ENCODE assay signal across 22 cellular contexts in the genomic region with DNA sequence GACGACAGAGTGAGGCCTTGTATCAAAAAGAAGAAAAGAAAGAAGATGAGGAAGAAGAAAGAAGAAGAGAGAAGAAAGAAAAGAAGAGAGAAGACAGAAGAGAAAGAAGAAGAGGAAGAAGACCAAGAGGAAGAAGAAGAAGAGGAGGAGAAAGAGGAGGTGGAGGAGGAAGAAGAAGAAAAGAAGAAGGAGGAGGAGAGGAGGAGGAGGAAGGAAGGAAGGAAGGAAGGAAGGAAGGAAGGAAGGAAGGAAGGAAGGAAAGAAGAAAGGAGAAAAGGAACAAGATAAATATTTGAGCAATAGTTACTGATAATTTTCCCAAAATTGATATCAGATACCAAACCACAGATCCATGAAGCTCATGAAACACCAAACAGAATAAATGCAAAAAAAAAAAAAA.
DNase-seq lines count a peak whose midpoint lies in the region; ATAC-seq, FAIRE-seq and TF ChIP-seq lines count a peak whose summit lies in the region.
"Had no signal": no experiment of that assay in that cellular context is flagged by ENCODE, and none has a peak within 500 bp of the region (broad histone marks: within the 10 kb centered on the region; RNA-seq: fewer than 3 reads in every experiment).

No MANE protein-coding gene starts in this region.

- POLR2A ChIA-PET in HEK293 (lab: Yijun Ruan, JAX), result no interaction called here
- POLR2A ChIA-PET in CD4-positive, alpha-beta T cell (lab: Charles Lee), result no interaction called here

- TF ChIP-seq CTCF in HEK293 (tag by site-specific recombination; IDR thresholded peaks at IDR 0.05) (no peak), Loucy (conservative IDR thresholded peaks at IDR 0.05; ENCODE audit: low read length) (no peak), astrocyte (IDR thresholded peaks at IDR 0.05; ENCODE audit: insufficient read depth, low read depth, low read length) (no peak)
- TF ChIP-seq CTCF in CD4-positive, alpha-beta T cell (IDR thresholded peaks at IDR 0.05), result no peak

- H3K9ac ChIP-seq in Loucy (ENCODE audit: low read depth, low read length, poor library complexity, severe bottlenecking) (no peak overlapping the region), astrocyte (ENCODE audit: low read length) (no peak overlapping the region)

- H3K9me3 Mint-ChIP-seq in activated naive CD4-positive, alpha-beta T cell treated with anti-CD3 and anti-CD28 coated beads for 36 hours, result no peaks in the 10 kb centered on the region
- no peaks in the 10 kb centered on the region for H3K9me3 Mint-ChIP-seq in astrocyte (ENCODE audit: unreplicated experiment)
- H3K9me3 Mint-ChIP-seq in CD4-positive, alpha-beta T cell, result no peaks in the 10 kb centered on the region

- intact Hi-C loops in activated naive CD4-positive, alpha-beta T cell treated with anti-CD3 and anti-CD28 coated beads for 36 hours (cut with micrococcal nuclease), result loop anchor here (10.0 kb wide), 2 partner anchors 781 to 921 kb away; a partner anchor contains a TSS
- intact Hi-C loops in CD4-positive, alpha-beta T cell (cut with DNase I, micrococcal nuclease), result no loop called here

- no peaks in the 10 kb centered on the region for H3K4me1 ChIP-seq in HEK293 (ENCODE audit: control insufficient read depth, insufficient read depth, low read length)
- peaks cover 57% of the 10 kb centered on the region for H3K4me1 ChIP-seq in Loucy (ENCODE audit: insufficient read depth, low read length, poor library complexity, severe bottlenecking)
- peaks cover 11% of the 10 kb centered on the region for H3K4me1 ChIP-seq in astrocyte (ENCODE audit: insufficient read depth, low read length)
- H3K4me1 ChIP-seq: BE2C, Caco-2 had no signal

- no peaks in the 10 kb centered on the region for H3K9me2 ChIP-seq in Loucy (replicated peaks; ENCODE audit: low read depth, low read length)

- no peak overlapping the region for H3K4me2 ChIP-seq in Loucy (ENCODE audit: low read depth, low read length, poor library complexity, severe bottlenecking)
- H3K4me2 ChIP-seq in astrocyte (ENCODE audit: low read length), result no peak overlapping the region

- no peak for ATAC-seq in GM19023 (IDR thresholded peaks at IDR 0.05; ENCODE audit: unreplicated experiment)
- no peak for ATAC-seq in CD4-positive, alpha-beta T cell (ENCODE audit: poor library complexity)
- ATAC-seq: HCT116, HepG2 had no signal

- peaks cover 11% of the 10 kb centered on the region for H3K36me3 Mint-ChIP-seq in activated naive CD4-positive, alpha-beta T cell treated with anti-CD3 and anti-CD28 coated beads for 36 hours (ENCODE audit: low read depth)
- no peaks in the 10 kb centered on the region for H3K36me3 Mint-ChIP-seq in astrocyte (ENCODE audit: low read depth, unreplicated experiment)
- no peaks in the 10 kb centered on the region for H3K36me3 Mint-ChIP-seq in CD4-positive, alpha-beta T cell (ENCODE audit: low read depth)
- H3K36me3 Mint-ChIP-seq: CD4-positive, CD25-positive, alpha-beta regulatory T cell; IgD-negative memory B cell had no signal

- H3K4me3 ChIP-seq in HEK293 (ENCODE audit: low read depth, low read length), result no peak overlapping the region
- no peak overlapping the region for H3K4me3 ChIP-seq in Loucy (ENCODE audit: low read length, poor library complexity, severe bottlenecking)
- H3K4me3 ChIP-seq in astrocyte (ENCODE audit: insufficient read depth, low read depth, low read length), result no peak overlapping the region

- H3K27me3 ChIP-seq in Loucy (ENCODE audit: insufficient read depth, low read length, poor library complexity, severe bottlenecking), result no peaks in the 10 kb centered on the region
- no peaks in the 10 kb centered on the region for H3K27me3 ChIP-seq in astrocyte (ENCODE audit: insufficient read depth, low read length)
- H3K27me3 ChIP-seq in CD4-positive, alpha-beta T cell (ENCODE audit: control insufficient read depth, insufficient read depth, low read length), result no peaks in the 10 kb centered on the region
- H3K27me3 ChIP-seq: BE2C had no signal

- H3K79me2 ChIP-seq in Loucy (ENCODE audit: insufficient read depth, low read length) (no peaks in the 10 kb centered on the region), astrocyte (ENCODE audit: insufficient read depth, low read length) (no peaks in the 10 kb centered on the region)

- H3K4me1 Mint-ChIP-seq in activated naive CD4-positive, alpha-beta T cell treated with anti-CD3 and anti-CD28 coated beads for 36 hours (ENCODE audit: low read depth), result peaks cover 69% of the 10 kb centered on the region
- H3K4me1 Mint-ChIP-seq in astrocyte (ENCODE audit: low read depth, unreplicated experiment), result peaks cover 18% of the 10 kb centered on the region
- no peaks in the 10 kb centered on the region for H3K4me1 Mint-ChIP-seq in CD4-positive, alpha-beta T cell (ENCODE audit: low read depth)
- H3K4me1 Mint-ChIP-seq: CD4-positive, CD25-positive, alpha-beta regulatory T cell; IgD-negative memory B cell had no signal

- H3K36me3 ChIP-seq in HEK293 (ENCODE audit: control insufficient read depth in 2 of 2, insufficient read depth in 1 of 2, low read length in 2 of 2) (no peaks in the 10 kb centered on the region), Loucy (ENCODE audit: insufficient read depth, low read length) (no peaks in the 10 kb centered on the region), astrocyte (ENCODE audit: insufficient read depth, low read length) (no peaks in the 10 kb centered on the region)
- H3K36me3 ChIP-seq: BE2C had no signal

- H3K9me3 ChIP-seq in HEK293 (ENCODE audit: control insufficient read depth, insufficient read depth, low read depth, low read length) (no peaks in the 10 kb centered on the region), Loucy (ENCODE audit: insufficient read depth, low read depth, low read length) (no peaks in the 10 kb centered on the region), astrocyte (ENCODE audit: insufficient read depth, low read depth, low read length) (no peaks in the 10 kb centered on the region)
- no peaks in the 10 kb centered on the region for H3K9me3 ChIP-seq in CD4-positive, alpha-beta T cell (ENCODE audit: control insufficient read depth, low read length)
- H3K9me3 ChIP-seq: BE2C, Caco-2 had no signal

- H3K27me3 Mint-ChIP-seq in activated naive CD4-positive, alpha-beta T cell treated with anti-CD3 and anti-CD28 coated beads for 36 hours (ENCODE audit: low read depth), result peaks cover 3% of the 10 kb centered on the region
- no peaks in the 10 kb centered on the region for H3K27me3 Mint-ChIP-seq in astrocyte (ENCODE audit: low read depth, unreplicated experiment)
- H3K27me3 Mint-ChIP-seq in CD4-positive, alpha-beta T cell, result peaks cover 15% of the 10 kb centered on the region
- H3K27me3 Mint-ChIP-seq: IgD-negative memory B cell had no signal

- no peaks in the 10 kb centered on the region for H4K20me1 ChIP-seq in Loucy (ENCODE audit: insufficient read depth, low read length, poor library complexity, severe bottlenecking)
- H4K20me1 ChIP-seq in astrocyte (ENCODE audit: insufficient read depth, low read length), result no peaks in the 10 kb centered on the region

- H3F3A ChIP-seq in Loucy (ENCODE audit: low read depth), result no peaks in the 10 kb centered on the region

- no peak for FAIRE-seq in astrocyte (lab: Jason Lieb, UNC)
- FAIRE-seq: A204.1, D721Med, G401.6, GM12892, GM18507, HepG2 had no signal

- H3K27ac Mint-ChIP-seq in activated naive CD4-positive, alpha-beta T cell treated with anti-CD3 and anti-CD28 coated beads for 36 hours, result peak overlapping the region; percentile 35
- H3K27ac Mint-ChIP-seq in astrocyte (ENCODE audit: unreplicated experiment), result peak overlapping the region; percentile 13
- H3K27ac Mint-ChIP-seq in CD4-positive, alpha-beta T cell, result no peak overlapping the region
- H3K27ac Mint-ChIP-seq: CD4-positive, CD25-positive, alpha-beta regulatory T cell; IgD-negative memory B cell had no signal

- H3K27ac ChIP-seq in HEK293 (ENCODE audit: extremely low read depth, low read depth, low read length) (no peak overlapping the region), astrocyte (ENCODE audit: low read depth, low read length) (no peak overlapping the region)
- no peak overlapping the region for H3K27ac ChIP-seq in CD4-positive, alpha-beta T cell (ENCODE audit: low read depth, low read length)

- CTCF ChIA-PET in activated naive CD4-positive, alpha-beta T cell treated with anti-CD3 and anti-CD28 coated beads for 36 hours (lab: Charles Lee), result no interaction called here
- CTCF ChIA-PET in HEK293 (lab: Yijun Ruan, JAX), result no interaction called here
- CTCF ChIA-PET in CD4-positive, alpha-beta T cell (lab: Charles Lee), result no interaction called here

- H2AFZ ChIP-seq in Loucy (ENCODE audit: low read length), result peak overlapping the region; percentile 52; the same call in 1 of the 2 replicates
- H2AFZ ChIP-seq in astrocyte (ENCODE audit: low read depth, low read length), result no peak overlapping the region

- no peak for DNase-seq in activated naive CD4-positive, alpha-beta T cell treated with anti-CD3 and anti-CD28 coated beads for 36 hours
- no peak for DNase-seq in activated naive CD4-positive, alpha-beta T cell treated with anti-CD3 and anti-CD28 coated beads, Interleukin-2, amount 50 U/mL, for 16 hours
- no peak for DNase-seq in astrocyte (ENCODE audit: low read depth)
- no peak for DNase-seq in CD4-positive, alpha-beta T cell
- DNase-seq: ACHN; BE2C; C1 segment of cervical spinal cord; Caco-2; CD4-positive, CD25-positive, alpha-beta regulatory T cell; GOT3; H7 had no signal

- H3K4me3 Mint-ChIP-seq in activated naive CD4-positive, alpha-beta T cell treated with anti-CD3 and anti-CD28 coated beads for 36 hours, result no peak overlapping the region
- H3K4me3 Mint-ChIP-seq in astrocyte (ENCODE audit: unreplicated experiment), result no peak overlapping the region
- no peak overlapping the region for H3K4me3 Mint-ChIP-seq in CD4-positive, alpha-beta T cell
- H3K4me3 Mint-ChIP-seq: CD4-positive, CD25-positive, alpha-beta regulatory T cell had no signal

TF ChIP-seq in HEK293, 187 proteins besides CTCF, POLR2A, EP300 and RAD21:
- TF ChIP-seq ZNF366 (tag by site-specific recombination; conservative IDR thresholded peaks at IDR 0.05), result peak; percentile 65; the same call in 1 of the 2 replicates
- TF ChIP-seq ZNF843 (tag by site-specific recombination; IDR thresholded peaks at IDR 0.05), result no peak
- TF ChIP-seq, protein P1, sequence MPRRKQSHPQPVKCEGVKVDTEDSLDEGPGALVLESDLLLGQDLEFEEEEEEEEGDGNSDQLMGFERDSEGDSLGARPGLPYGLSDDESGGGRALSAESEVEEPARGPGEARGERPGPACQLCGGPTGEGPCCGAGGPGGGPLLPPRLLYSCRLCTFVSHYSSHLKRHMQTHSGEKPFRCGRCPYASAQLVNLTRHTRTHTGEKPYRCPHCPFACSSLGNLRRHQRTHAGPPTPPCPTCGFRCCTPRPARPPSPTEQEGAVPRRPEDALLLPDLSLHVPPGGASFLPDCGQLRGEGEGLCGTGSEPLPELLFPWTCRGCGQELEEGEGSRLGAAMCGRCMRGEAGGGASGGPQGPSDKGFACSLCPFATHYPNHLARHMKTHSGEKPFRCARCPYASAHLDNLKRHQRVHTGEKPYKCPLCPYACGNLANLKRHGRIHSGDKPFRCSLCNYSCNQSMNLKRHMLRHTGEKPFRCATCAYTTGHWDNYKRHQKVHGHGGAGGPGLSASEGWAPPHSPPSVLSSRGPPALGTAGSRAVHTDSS (tag by site-specific recombination; IDR thresholded peaks at IDR 0.05), result peak; percentile 47; the same call in 1 of the 2 replicates
